In the genomic region with DNA sequence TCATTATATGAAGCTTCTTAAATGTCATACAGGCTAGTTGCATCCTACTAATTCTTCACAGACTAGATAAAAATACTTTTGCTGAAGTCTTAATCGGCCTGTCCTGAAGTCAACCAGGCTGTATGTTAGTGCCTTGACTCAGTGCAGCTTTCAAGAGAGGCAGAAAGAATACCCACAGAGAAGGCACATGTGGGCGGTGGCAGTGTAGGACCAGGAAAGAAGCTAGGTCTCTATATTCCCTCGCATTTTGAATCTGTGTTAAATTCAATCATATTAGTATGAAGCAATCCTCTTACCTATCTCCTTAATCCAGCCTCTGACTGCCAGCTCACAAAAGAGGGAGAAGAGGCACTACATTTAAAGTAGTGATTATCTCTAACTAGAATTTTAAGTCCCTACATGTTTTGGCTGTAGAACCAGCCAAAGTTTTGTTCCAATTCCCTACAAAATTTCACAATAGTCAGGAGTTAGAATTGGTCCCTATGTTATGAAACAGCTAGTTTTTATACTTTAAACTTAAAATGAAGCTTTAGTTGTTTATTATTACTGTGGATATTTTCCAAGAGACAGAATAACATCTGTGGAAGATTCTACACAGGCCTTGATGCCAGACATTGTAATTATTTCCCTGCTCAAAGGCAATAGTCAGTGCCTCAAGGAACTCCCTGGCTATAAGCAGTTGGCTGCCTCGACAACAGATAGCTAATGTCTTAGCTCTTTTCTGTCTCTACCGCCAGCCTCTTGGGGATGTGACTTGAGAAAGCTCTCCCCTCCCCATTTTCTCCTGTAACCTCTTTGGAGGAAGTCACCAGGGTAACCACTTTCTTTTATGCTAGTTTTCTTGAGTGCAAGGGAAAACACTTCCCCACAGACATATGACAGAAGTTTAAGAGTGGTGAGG, we compare ENCODE assay signal across 1 cellular context.
TF ChIP-seq lines count a peak whose summit lies in the region.

No MANE protein-coding gene starts in this region.

TF ChIP-seq in WTC11, 78 proteins besides CTCF, POLR2A, EP300 and RAD21 (continued from another document):
- TF ChIP-seq, protein P1, sequence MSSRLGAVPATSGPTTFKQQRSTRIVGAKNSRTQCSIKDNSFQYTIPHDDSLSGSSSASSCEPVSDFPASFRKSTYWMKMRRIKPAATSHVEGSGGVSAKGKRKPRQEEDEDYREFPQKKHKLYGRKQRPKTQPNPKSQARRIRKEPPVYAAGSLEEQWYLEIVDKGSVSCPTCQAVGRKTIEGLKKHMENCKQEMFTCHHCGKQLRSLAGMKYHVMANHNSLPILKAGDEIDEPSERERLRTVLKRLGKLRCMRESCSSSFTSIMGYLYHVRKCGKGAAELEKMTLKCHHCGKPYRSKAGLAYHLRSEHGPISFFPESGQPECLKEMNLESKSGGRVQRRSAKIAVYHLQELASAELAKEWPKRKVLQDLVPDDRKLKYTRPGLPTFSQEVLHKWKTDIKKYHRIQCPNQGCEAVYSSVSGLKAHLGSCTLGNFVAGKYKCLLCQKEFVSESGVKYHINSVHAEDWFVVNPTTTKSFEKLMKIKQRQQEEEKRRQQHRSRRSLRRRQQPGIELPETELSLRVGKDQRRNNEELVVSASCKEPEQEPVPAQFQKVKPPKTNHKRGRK (CRISPR knock-in tag; IDR thresholded peaks at IDR 0.05; ENCODE audit: borderline replicate concordance) = no peak
- TF ChIP-seq CBFB (CRISPR knock-in tag; IDR thresholded peaks at IDR 0.05; ENCODE audit: low read depth) = no peak
- TF ChIP-seq, protein P2, sequence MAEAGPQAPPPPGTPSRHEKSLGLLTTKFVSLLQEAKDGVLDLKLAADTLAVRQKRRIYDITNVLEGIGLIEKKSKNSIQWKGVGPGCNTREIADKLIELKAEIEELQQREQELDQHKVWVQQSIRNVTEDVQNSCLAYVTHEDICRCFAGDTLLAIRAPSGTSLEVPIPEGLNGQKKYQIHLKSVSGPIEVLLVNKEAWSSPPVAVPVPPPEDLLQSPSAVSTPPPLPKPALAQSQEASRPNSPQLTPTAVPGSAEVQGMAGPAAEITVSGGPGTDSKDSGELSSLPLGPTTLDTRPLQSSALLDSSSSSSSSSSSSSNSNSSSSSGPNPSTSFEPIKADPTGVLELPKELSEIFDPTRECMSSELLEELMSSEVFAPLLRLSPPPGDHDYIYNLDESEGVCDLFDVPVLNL (CRISPR knock-in tag; IDR thresholded peaks at IDR 0.05; ENCODE audit: borderline replicate concordance, low read depth) = no peak
- no peak for TF ChIP-seq NR1H2 (CRISPR knock-in tag; IDR thresholded peaks at IDR 0.05)
- TF ChIP-seq, protein P3, sequence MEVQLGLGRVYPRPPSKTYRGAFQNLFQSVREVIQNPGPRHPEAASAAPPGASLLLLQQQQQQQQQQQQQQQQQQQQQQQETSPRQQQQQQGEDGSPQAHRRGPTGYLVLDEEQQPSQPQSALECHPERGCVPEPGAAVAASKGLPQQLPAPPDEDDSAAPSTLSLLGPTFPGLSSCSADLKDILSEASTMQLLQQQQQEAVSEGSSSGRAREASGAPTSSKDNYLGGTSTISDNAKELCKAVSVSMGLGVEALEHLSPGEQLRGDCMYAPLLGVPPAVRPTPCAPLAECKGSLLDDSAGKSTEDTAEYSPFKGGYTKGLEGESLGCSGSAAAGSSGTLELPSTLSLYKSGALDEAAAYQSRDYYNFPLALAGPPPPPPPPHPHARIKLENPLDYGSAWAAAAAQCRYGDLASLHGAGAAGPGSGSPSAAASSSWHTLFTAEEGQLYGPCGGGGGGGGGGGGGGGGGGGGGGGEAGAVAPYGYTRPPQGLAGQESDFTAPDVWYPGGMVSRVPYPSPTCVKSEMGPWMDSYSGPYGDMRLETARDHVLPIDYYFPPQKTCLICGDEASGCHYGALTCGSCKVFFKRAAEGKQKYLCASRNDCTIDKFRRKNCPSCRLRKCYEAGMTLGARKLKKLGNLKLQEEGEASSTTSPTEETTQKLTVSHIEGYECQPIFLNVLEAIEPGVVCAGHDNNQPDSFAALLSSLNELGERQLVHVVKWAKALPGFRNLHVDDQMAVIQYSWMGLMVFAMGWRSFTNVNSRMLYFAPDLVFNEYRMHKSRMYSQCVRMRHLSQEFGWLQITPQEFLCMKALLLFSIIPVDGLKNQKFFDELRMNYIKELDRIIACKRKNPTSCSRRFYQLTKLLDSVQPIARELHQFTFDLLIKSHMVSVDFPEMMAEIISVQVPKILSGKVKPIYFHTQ (CRISPR knock-in tag; IDR thresholded peaks at IDR 0.05) = no peak
- TF ChIP-seq KAT7 (CRISPR knock-in tag; IDR thresholded peaks at IDR 0.05; ENCODE audit: borderline replicate concordance) = no peak
- no peak for TF ChIP-seq CREM (CRISPR knock-in tag; IDR thresholded peaks at IDR 0.05)
- no peak for TF ChIP-seq GTF2I (CRISPR knock-in tag; conservative IDR thresholded peaks at IDR 0.05)
- TF ChIP-seq, protein P4, sequence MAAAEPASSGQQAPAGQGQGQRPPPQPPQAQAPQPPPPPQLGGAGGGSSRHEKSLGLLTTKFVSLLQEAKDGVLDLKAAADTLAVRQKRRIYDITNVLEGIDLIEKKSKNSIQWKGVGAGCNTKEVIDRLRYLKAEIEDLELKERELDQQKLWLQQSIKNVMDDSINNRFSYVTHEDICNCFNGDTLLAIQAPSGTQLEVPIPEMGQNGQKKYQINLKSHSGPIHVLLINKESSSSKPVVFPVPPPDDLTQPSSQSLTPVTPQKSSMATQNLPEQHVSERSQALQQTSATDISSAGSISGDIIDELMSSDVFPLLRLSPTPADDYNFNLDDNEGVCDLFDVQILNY (CRISPR knock-in tag; IDR thresholded peaks at IDR 0.05) = no peak
- TF ChIP-seq NFYB (CRISPR knock-in tag; conservative IDR thresholded peaks at IDR 0.05; ENCODE audit: low read depth) = no peak
- TF ChIP-seq ZNF121 (CRISPR knock-in tag; IDR thresholded peaks at IDR 0.05) = no peak
- TF ChIP-seq, protein P5, sequence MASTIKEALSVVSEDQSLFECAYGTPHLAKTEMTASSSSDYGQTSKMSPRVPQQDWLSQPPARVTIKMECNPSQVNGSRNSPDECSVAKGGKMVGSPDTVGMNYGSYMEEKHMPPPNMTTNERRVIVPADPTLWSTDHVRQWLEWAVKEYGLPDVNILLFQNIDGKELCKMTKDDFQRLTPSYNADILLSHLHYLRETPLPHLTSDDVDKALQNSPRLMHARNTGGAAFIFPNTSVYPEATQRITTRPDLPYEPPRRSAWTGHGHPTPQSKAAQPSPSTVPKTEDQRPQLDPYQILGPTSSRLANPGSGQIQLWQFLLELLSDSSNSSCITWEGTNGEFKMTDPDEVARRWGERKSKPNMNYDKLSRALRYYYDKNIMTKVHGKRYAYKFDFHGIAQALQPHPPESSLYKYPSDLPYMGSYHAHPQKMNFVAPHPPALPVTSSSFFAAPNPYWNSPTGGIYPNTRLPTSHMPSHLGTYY (CRISPR knock-in tag; IDR thresholded peaks at IDR 0.05) = no peak
- no peak for TF ChIP-seq MXD4 (CRISPR knock-in tag; IDR thresholded peaks at IDR 0.05; ENCODE audit: borderline replicate concordance)
